Comparison of ENCODE assay signal across 9 cellular contexts in the genomic region with DNA sequence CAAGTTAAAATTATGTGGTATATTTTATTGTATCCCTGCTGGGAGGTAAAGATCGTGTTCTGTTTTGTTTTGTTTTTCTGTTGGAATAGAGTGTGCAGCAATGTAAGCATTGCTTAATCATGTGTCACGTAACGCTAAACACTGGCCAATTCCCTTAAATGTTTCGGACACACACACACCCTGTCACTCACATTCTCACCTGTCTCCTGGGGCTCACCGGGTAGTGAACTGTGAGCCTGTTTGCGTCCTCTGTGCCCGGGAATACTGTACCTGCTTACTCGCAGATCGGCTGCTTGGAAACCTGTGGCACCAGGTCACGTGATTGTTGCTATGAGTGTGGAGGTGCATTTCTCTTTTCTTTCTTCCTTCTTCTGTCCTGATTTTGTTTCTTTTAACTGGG.
A peak's percentile ranks its signal among the peaks of the same experiment; 100 is the strongest.
DNase-seq lines count a peak whose midpoint lies in the region; ATAC-seq and TF ChIP-seq lines count a peak whose summit lies in the region.
"Had no signal": no experiment of that assay in that cellular context is flagged by ENCODE, and none has a peak within 500 bp of the region (broad histone marks: within the 10 kb centered on the region; RNA-seq: fewer than 3 reads in every experiment).

No MANE protein-coding gene starts in this region.

- CTCF ChIA-PET in activated CD8-positive, alpha-beta memory T cell treated with anti-CD3 and anti-CD28 coated beads, Interleukin-2, amount 10 ng/mL, durations not matched to agents 7 days and 5 days (lab: Charles Lee), result no interaction called here

- H3K4me3 ChIP-seq in Peyer's patch (peak overlapping the region in 2 of 4 donors; percentile 23 to 31), heart right ventricle (peak overlapping the region in 3 of 10 donors; percentile 2 to 20 (median 6))

- H3K4me1 ChIP-seq in Peyer's patch, result peaks cover 0 to 6% (median 0%) of the 10 kb centered on the region in 4 donors
- peaks cover 0 to 21% (median 0%) of the 10 kb centered on the region in 9 donors for H3K4me1 ChIP-seq in heart right ventricle

- no peak for TF ChIP-seq CTCF in Peyer's patch (IDR thresholded peaks at IDR 0.05)
- TF ChIP-seq CTCF in heart right ventricle (IDR thresholded peaks at IDR 0.05), result no peak

- H3K27me3 ChIP-seq in Peyer's patch (no peaks in the 10 kb centered on the region), heart right ventricle (no peaks in the 10 kb centered on the region)

- H3K27me3 Mint-ChIP-seq in activated CD8-positive, alpha-beta memory T cell treated with anti-CD3 and anti-CD28 coated beads, Interleukin-2, amount 10 ng/mL, durations not matched to agents 7 days and 5 days, result no peaks in the 10 kb centered on the region

- intact Hi-C loops in heart right ventricle (cut with DNase I), result no loop called here
- intact Hi-C loops in sciatic nerve (cut with DNase I), result no loop called here

- H3K36me3 ChIP-seq in Peyer's patch, result peaks cover 0 to 19% (median 0%) of the 10 kb centered on the region in 3 donors
- H3K36me3 ChIP-seq in heart right ventricle, result peaks cover 0 to 94% (median 0%) of the 10 kb centered on the region in 9 donors

- no peaks in the 10 kb centered on the region for H3K9me3 Mint-ChIP-seq in activated CD8-positive, alpha-beta memory T cell treated with anti-CD3 and anti-CD28 coated beads, Interleukin-2, amount 10 ng/mL, durations not matched to agents 7 days and 5 days (ENCODE audit: low read depth)
- H3K9me3 Mint-ChIP-seq: CD14-positive monocyte had no signal

- H3K4me3 Mint-ChIP-seq in activated CD8-positive, alpha-beta memory T cell treated with anti-CD3 and anti-CD28 coated beads, Interleukin-2, amount 10 ng/mL, durations not matched to agents 7 days and 5 days, result no peak overlapping the region
- H3K4me3 Mint-ChIP-seq: CD14-positive monocyte had no signal

- ATAC-seq in heart right ventricle, result peak in 6 of 8 donors; percentile 31 to 64 (median 47)
- ATAC-seq in sciatic nerve, result peak; percentile 27
- ATAC-seq in activated CD8-positive, alpha-beta memory T cell treated with anti-CD3 and anti-CD28 coated beads, Interleukin-2, amount 10 ng/mL, durations not matched to agents 7 days and 5 days, result no peak
- ATAC-seq in HG03565 (IDR thresholded peaks at IDR 0.05; ENCODE audit: unreplicated experiment), result no peak

- no peak for TF ChIP-seq POLR2A in Peyer's patch (IDR thresholded peaks at IDR 0.05)

- H3K9me3 ChIP-seq in Peyer's patch, result no peaks in the 10 kb centered on the region
- no peaks in the 10 kb centered on the region for H3K9me3 ChIP-seq in heart right ventricle

- no peak overlapping the region for H3K27ac Mint-ChIP-seq in activated CD8-positive, alpha-beta memory T cell treated with anti-CD3 and anti-CD28 coated beads, Interleukin-2, amount 10 ng/mL, durations not matched to agents 7 days and 5 days
- H3K27ac Mint-ChIP-seq: CD14-positive monocyte had no signal

- 84 to 93% methylated on average over 10 of the region's 10 CpGs for WGBS in heart right ventricle, 2 donors

- H3K27ac ChIP-seq in Peyer's patch, result peak overlapping the region in 3 of 4 donors; percentile 30 to 80 (median 66)
- H3K27ac ChIP-seq in heart right ventricle, result peak overlapping the region in 5 of 10 donors; percentile 4 to 55 (median 30)

- H3K36me3 Mint-ChIP-seq in activated CD8-positive, alpha-beta memory T cell treated with anti-CD3 and anti-CD28 coated beads, Interleukin-2, amount 10 ng/mL, durations not matched to agents 7 days and 5 days, result peaks cover 13% of the 10 kb centered on the region
- H3K36me3 Mint-ChIP-seq: CD14-positive monocyte had no signal

- H3K4me1 Mint-ChIP-seq in activated CD8-positive, alpha-beta memory T cell treated with anti-CD3 and anti-CD28 coated beads, Interleukin-2, amount 10 ng/mL, durations not matched to agents 7 days and 5 days, result peaks cover 5% of the 10 kb centered on the region
- H3K4me1 Mint-ChIP-seq: CD14-positive monocyte had no signal

- DNase-seq in HT-29 (ENCODE audit: low spot score) (peak; percentile 26), Peyer's patch (peak in 2 of 3 donors; percentile 74 to 75), heart right ventricle (no peak), sciatic nerve (ENCODE audit: low spot score) (no peak), NOMO-1 treated with DMSO at 0.1 percent for 48 hours (lab: John Stamatoyannopoulos, UW; ENCODE audit: unreplicated experiment) (no peak)
- no peak for DNase-seq in activated CD8-positive, alpha-beta memory T cell treated with anti-CD3 and anti-CD28 coated beads, Interleukin-2, amount 10 ng/mL, durations not matched to agents 7 days and 5 days
- DNase-seq in activated CD4-positive, alpha-beta T cell treated with anti-CD3 and anti-CD28 coated beads for 1 hour, result no peak

Comparison
In these comparisons a context has a peak if more than half of its experiments do, and no peak if none do; other contexts are left out.
1. DNase-seq: peak in HT-29 (single experiment) and Peyer's patch (2 of 3); none in heart right ventricle (0 of 2), sciatic nerve (single experiment), activated CD8-positive, alpha-beta memory T cell treated with anti-CD3 and anti-CD28 coated beads, Interleukin-2, amount 10 ng/mL, durations not matched to agents 7 days and 5 days (single experiment), activated CD4-positive, alpha-beta T cell treated with anti-CD3 and anti-CD28 coated beads for 1 hour (single experiment) and NOMO-1 treated with DMSO at 0.1 percent for 48 hours (single experiment).
2. ATAC-seq: peak in heart right ventricle (6 of 8) and sciatic nerve (single experiment); none in activated CD8-positive, alpha-beta memory T cell treated with anti-CD3 and anti-CD28 coated beads, Interleukin-2, amount 10 ng/mL, durations not matched to agents 7 days and 5 days (single experiment) and HG03565 (single experiment).